Comparison of ENCODE assay signal across 21 cellular contexts in the genomic region with DNA sequence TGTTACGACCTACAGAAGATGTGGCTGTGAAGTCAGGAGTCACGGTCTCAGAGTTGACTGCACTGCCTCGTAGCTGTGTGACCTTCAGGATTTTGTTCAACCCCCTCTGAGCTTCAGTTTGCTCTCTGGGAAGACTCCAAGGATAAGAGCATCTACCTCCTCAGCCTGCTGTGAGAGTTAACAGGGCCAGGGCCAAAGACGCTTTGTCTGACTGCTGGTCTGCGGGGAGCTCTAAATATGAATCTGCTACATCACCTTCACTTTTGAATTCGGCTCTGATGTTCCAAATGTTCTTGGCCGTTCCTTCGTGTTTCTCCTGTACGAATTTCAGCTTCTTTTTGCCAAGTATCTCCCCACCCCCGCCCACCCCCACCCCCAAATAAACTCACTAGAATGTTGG. TPM values are rescaled to one million over a fixed set of nuclear protein-coding genes. Genes with fewer than 3 reads are reported as not detected.
DNase-seq lines count a peak whose midpoint lies in the region; ATAC-seq, FAIRE-seq and TF ChIP-seq lines count a peak whose summit lies in the region.
"Had no signal": no experiment of that assay in that cellular context is flagged by ENCODE, and none has a peak within 500 bp of the region (broad histone marks: within the 10 kb centered on the region; RNA-seq: fewer than 3 reads in every experiment).

No MANE protein-coding gene starts in this region.

- H3K9me3 Mint-ChIP-seq in type B pancreatic cell (no peaks in the 10 kb centered on the region), Caco-2 (ENCODE audit: unreplicated experiment) (no peaks in the 10 kb centered on the region)
- H3K9me3 Mint-ChIP-seq: activated CD4-positive, alpha-beta T cell treated with anti-CD3 and anti-CD28 coated beads, Interleukin-2, amount 10 ng/mL, durations not matched to agents 24 days and 14 days; HFFc6; natural killer cell had no signal

- no peak overlapping the region for H2BK12ac ChIP-seq in neuronal stem cell (ENCODE audit: low read length)

- H3K27me3 Mint-ChIP-seq in type B pancreatic cell (no peaks in the 10 kb centered on the region), Caco-2 (ENCODE audit: insufficient read depth, unreplicated experiment) (no peaks in the 10 kb centered on the region)

- H2AFZ ChIP-seq in K562 (ENCODE audit: low read depth, low read length) (no peak overlapping the region), fibroblast of lung (ENCODE audit: low read length) (peak overlapping the region; percentile 26), neuronal stem cell (ENCODE audit: low read length) (no peak overlapping the region)

- H3K4me3 ChIP-seq in K562: no peak overlapping the region
- H3K4me3 ChIP-seq in fibroblast of lung (replicated peaks in 1 of 4; ENCODE audit: control extremely low read depth in 1 of 4, insufficient read depth in 1 of 4, low read depth in 3 of 4, low read length in 4 of 4): no peak overlapping the region
- H3K4me3 ChIP-seq in neuronal stem cell (ENCODE audit: low read length in 2 of 2): no peak overlapping the region
- no peak overlapping the region for H3K4me3 ChIP-seq in Caco-2 (ENCODE audit: low read depth, low read length)
- H3K4me3 ChIP-seq: prostate gland, testis had no signal

- BruUV-seq in K562 (replicated peaks; lab: Mats Ljungman, UMichigan): no TSS peak
- no TSS peak for BruUV-seq in Caco-2 (replicated peaks; lab: Mats Ljungman, UMichigan)

- CTCF ChIA-PET in K562 (lab: Yijun Ruan, JAX; ENCODE audit: low intra/inter-chr PET ratio): no interaction called here
- CTCF ChIA-PET in Caco-2 (lab: Charles Lee): interaction anchor here (1.0 to 1.9 kb wide), 2 partner anchors 26 to 244 kb away, joined by 3 to 5 read pairs; no protein-coding TSS in a partner anchor

- H3K27ac ChIP-seq in K562 (ENCODE audit: extremely low read depth, low read depth, low read length) (no peak overlapping the region), fibroblast of lung (ENCODE audit: insufficient read depth, low read length) (no peak overlapping the region), neuronal stem cell (replicated peaks; ENCODE audit: low read length) (no peak overlapping the region)
- H3K27ac ChIP-seq: prostate gland had no signal

- H3K36me3 Mint-ChIP-seq in type B pancreatic cell (no peaks in the 10 kb centered on the region), Caco-2 (ENCODE audit: insufficient read depth, unreplicated experiment) (no peaks in the 10 kb centered on the region)
- H3K36me3 Mint-ChIP-seq: natural killer cell had no signal

- no peak overlapping the region for H4K91ac ChIP-seq in neuronal stem cell (ENCODE audit: low read depth, low read length, poor library complexity)

- no peak for DNase-seq in K562 (ENCODE audit: extremely low read depth in 1 of 4, low spot score in 3 of 4)
- no peak for DNase-seq in fibroblast of lung (ENCODE audit: low read depth in 2 of 2)
- no peak for DNase-seq in neuronal stem cell (ENCODE audit: low spot score)
- DNase-seq in type B pancreatic cell (ENCODE audit: extremely low spot score, unreplicated experiment): no peak
- DNase-seq in NCI-H748 (lab: John Stamatoyannopoulos, UW; ENCODE audit: unreplicated experiment): no peak
- no peak for DNase-seq in Caco-2
- no peak for DNase-seq in GOT3 (lab: John Stamatoyannopoulos, UW)
- DNase-seq: activated CD4-positive, alpha-beta T cell treated with anti-CD3 and anti-CD28 coated beads, Interleukin-2, amount 10 ng/mL, durations not matched to agents 24 days and 14 days; AML-193; DMS79 treated with DMSO at 0.1 percent for 48 hours; HFFc6; hippocampal formation; KBM-7; kidney glomerular epithelial cell; natural killer cell; NCI-H187 treated with DMSO at 0.1 percent for 48 hours; stimulated activated CD8-positive, alpha-beta memory T cell treated with anti-CD3 and anti-CD28 coated beads, Interleukin-4, amount 100 ng/mL, for 48 hours; testis had no signal

- no peaks in the 10 kb centered on the region for H3K79me1 ChIP-seq in neuronal stem cell (ENCODE audit: low read depth, low read length)

- H3K4ac ChIP-seq in neuronal stem cell (ENCODE audit: low read length): no peak overlapping the region

- H3K4me2 ChIP-seq in K562 (ENCODE audit: insufficient read depth, low read length): no peak overlapping the region
- no peak overlapping the region for H3K4me2 ChIP-seq in fibroblast of lung (ENCODE audit: extremely low read depth, insufficient read depth, low read length)
- H3K4me2 ChIP-seq in neuronal stem cell (ENCODE audit: insufficient read depth, low read length, poor library complexity, severe bottlenecking): no peak overlapping the region

- ATAC-seq in K562: no peak
- ATAC-seq: natural killer cell had no signal

- H3K4me1 Mint-ChIP-seq in type B pancreatic cell (ENCODE audit: unreplicated experiment): peaks cover 30% of the 10 kb centered on the region
- peaks cover 6% of the 10 kb centered on the region for H3K4me1 Mint-ChIP-seq in Caco-2 (ENCODE audit: low read depth, unreplicated experiment)
- H3K4me1 Mint-ChIP-seq: activated CD4-positive, alpha-beta T cell treated with anti-CD3 and anti-CD28 coated beads, Interleukin-2, amount 10 ng/mL, durations not matched to agents 24 days and 14 days; natural killer cell had no signal

- peak overlapping the region; percentile 77 for H2BK15ac ChIP-seq in neuronal stem cell (ENCODE audit: low read length)

- no peaks in the 10 kb centered on the region for H3K4me1 ChIP-seq in K562 (replicated peaks in 1 of 2; ENCODE audit: control insufficient read depth in 2 of 2, insufficient read depth in 2 of 2, low read length in 2 of 2)
- no peaks in the 10 kb centered on the region for H3K4me1 ChIP-seq in fibroblast of lung (ENCODE audit: control insufficient read depth, extremely low read depth, insufficient read depth, low read length)
- H3K4me1 ChIP-seq in neuronal stem cell (ENCODE audit: control insufficient read depth in 2 of 2, insufficient read depth in 1 of 2, low read depth in 1 of 2, low read length in 2 of 2): peaks cover 3 to 4% of the 10 kb centered on the region in 2 donors
- no peaks in the 10 kb centered on the region for H3K4me1 ChIP-seq in Caco-2
- H3K4me1 ChIP-seq: prostate gland had no signal

- TF ChIP-seq RAD21 in K562 (CRISPR knock-in tag; conservative IDR thresholded peaks at IDR 0.05 in 1 of 2, IDR thresholded peaks at IDR 0.05 in 1 of 2): no peak

- no peak for TF ChIP-seq POLR2A in K562 (conservative IDR thresholded peaks at IDR 0.05)

- intact Hi-C loops in K562 (cut with micrococcal nuclease): no loop called here
- intact Hi-C loops in Caco-2 (cut with micrococcal nuclease; ENCODE audit: unreplicated experiment): no loop called here

- no peak overlapping the region for H3K9ac ChIP-seq in K562 (ENCODE audit: insufficient read depth in 1 of 2, low read depth in 2 of 2, low read length in 2 of 2)
- no peak overlapping the region for H3K9ac ChIP-seq in fibroblast of lung (ENCODE audit: insufficient read depth, low read length)
- H3K9ac ChIP-seq in neuronal stem cell (ENCODE audit: low read depth, low read length, poor library complexity): no peak overlapping the region

- no peak for FAIRE-seq in K562 (lab: Jason Lieb, UNC)

- no peaks in the 10 kb centered on the region for H3K9me3 ChIP-seq in K562 (replicated peaks; ENCODE audit: control insufficient read depth, insufficient read depth, low read depth, low read length)
- no peaks in the 10 kb centered on the region for H3K9me3 ChIP-seq in fibroblast of lung (ENCODE audit: control insufficient read depth, insufficient read depth, low read depth, low read length)
- H3K9me3 ChIP-seq in neuronal stem cell (replicated peaks in 1 of 2; ENCODE audit: control insufficient read depth in 2 of 2, insufficient read depth in 1 of 2, low read depth in 1 of 2, low read length in 2 of 2): peaks cover 0 to 2% of the 10 kb centered on the region in 2 donors
- H3K9me3 ChIP-seq in Caco-2: no peaks in the 10 kb centered on the region
- H3K9me3 ChIP-seq: prostate gland, testis had no signal

- in situ Hi-C loops in K562 (cut with MboI): no loop called here

- TF ChIP-seq CTCF in K562 (IDR thresholded peaks at IDR 0.05 in 2 of 3, conservative IDR thresholded peaks at IDR 0.05 in 1 of 3; ENCODE audit: insufficient read depth in 2 of 3, low read depth in 1 of 3, low read length in 3 of 3): no peak
- no peak for TF ChIP-seq CTCF in fibroblast of lung (conservative IDR thresholded peaks at IDR 0.05 in 1 of 2, IDR thresholded peaks at IDR 0.05 in 1 of 2; ENCODE audit: low read depth in 1 of 2, low read length in 2 of 2)
- no peak for TF ChIP-seq CTCF in type B pancreatic cell (conservative IDR thresholded peaks at IDR 0.05)
- TF ChIP-seq CTCF in Caco-2 (IDR thresholded peaks at IDR 0.05; ENCODE audit: insufficient read depth in 1 of 2, low read depth in 1 of 2, low read length in 1 of 2, severe bottlenecking in 1 of 2, unreplicated experiment in 1 of 2): no peak

- H3K23ac ChIP-seq in neuronal stem cell (ENCODE audit: low read depth, low read length, poor library complexity): no peak overlapping the region

- no peak overlapping the region for H3K14ac ChIP-seq in neuronal stem cell (ENCODE audit: low read length)

- H3K9me1 ChIP-seq in K562 (ENCODE audit: control insufficient read depth, insufficient read depth, low read length): no peaks in the 10 kb centered on the region

- H4K20me1 ChIP-seq in K562 (replicated peaks; ENCODE audit: control insufficient read depth, insufficient read depth, low read length) (no peaks in the 10 kb centered on the region), fibroblast of lung (ENCODE audit: control insufficient read depth, extremely low read depth, insufficient read depth, low read length) (no peaks in the 10 kb centered on the region)

- H3K27ac Mint-ChIP-seq in type B pancreatic cell: no peak overlapping the region
- H3K27ac Mint-ChIP-seq in Caco-2 (ENCODE audit: unreplicated experiment): no peak overlapping the region
- H3K27ac Mint-ChIP-seq: activated CD4-positive, alpha-beta T cell treated with anti-CD3 and anti-CD28 coated beads, Interleukin-2, amount 10 ng/mL, durations not matched to agents 24 days and 14 days; HFFc6; natural killer cell had no signal

- 6% methylated on average over 10 of the region's 10 CpGs for WGBS in K562 (ENCODE audit: insufficient coverage, low coverage, missing lambda C conversion rate)
- WGBS in neuronal stem cell (ENCODE audit: extremely low coverage in 2 of 2, insufficient read length in 2 of 2, insufficient replicate concordance in 1 of 2), 2 donors: no CpG with 5 or more reads among the region's 10 CpGs

- H3K79me2 ChIP-seq in K562 (ENCODE audit: control insufficient read depth, insufficient read depth, low read length) (no peaks in the 10 kb centered on the region), fibroblast of lung (ENCODE audit: control insufficient read depth, insufficient read depth, low read length) (no peaks in the 10 kb centered on the region)

- no peak overlapping the region for H2BK120ac ChIP-seq in neuronal stem cell (ENCODE audit: low read depth, low read length)

- POLR2A ChIA-PET in K562 (lab: Yijun Ruan, JAX): interaction anchor here (1.0 kb wide), 1 partner anchor 12 kb away, joined by 4 read pairs; a partner anchor contains a TSS
- POLR2A ChIA-PET in Caco-2 (lab: Charles Lee): no interaction called here

- H2AK5ac ChIP-seq in neuronal stem cell (ENCODE audit: low read depth, low read length): no peak overlapping the region

- TF ChIP-seq EP300 in K562 (IDR thresholded peaks at IDR 0.05; ENCODE audit: low read length): no peak

- no peak overlapping the region for H4K8ac ChIP-seq in neuronal stem cell (ENCODE audit: low read depth, low read length)

- H3K36me3 ChIP-seq in K562 (ENCODE audit: control insufficient read depth, insufficient read depth, low read length) (no peaks in the 10 kb centered on the region), fibroblast of lung (ENCODE audit: control insufficient read depth, insufficient read depth, low read length) (no peaks in the 10 kb centered on the region), neuronal stem cell (replicated peaks in 1 of 2; ENCODE audit: control insufficient read depth in 2 of 2, insufficient read depth in 2 of 2, low read length in 2 of 2) (no peaks in the 10 kb centered on the region), Caco-2 (ENCODE audit: control insufficient read depth, insufficient read depth, low read length) (no peaks in the 10 kb centered on the region)
- H3K36me3 ChIP-seq: prostate gland had no signal

- no peak overlapping the region for H2BK5ac ChIP-seq in neuronal stem cell (ENCODE audit: low read length)

- H3K4me3 Mint-ChIP-seq in type B pancreatic cell (peak overlapping the region; percentile 17), Caco-2 (ENCODE audit: unreplicated experiment) (no peak overlapping the region)
- H3K4me3 Mint-ChIP-seq: activated CD4-positive, alpha-beta T cell treated with anti-CD3 and anti-CD28 coated beads, Interleukin-2, amount 10 ng/mL, durations not matched to agents 24 days and 14 days; HFFc6; natural killer cell had no signal

- no peak overlapping the region for H3K18ac ChIP-seq in neuronal stem cell (ENCODE audit: low read length)

- H3K27me3 ChIP-seq in K562 (ENCODE audit: control insufficient read depth in 2 of 2, insufficient read depth in 2 of 2, low read length in 2 of 2): peaks cover 49 to 59% of the 10 kb centered on the region in 2 experiments
- H3K27me3 ChIP-seq in fibroblast of lung (ENCODE audit: control insufficient read depth, insufficient read depth, low read length): peaks cover 2% of the 10 kb centered on the region
- H3K27me3 ChIP-seq in neuronal stem cell (ENCODE audit: control insufficient read depth in 3 of 3, insufficient read depth in 3 of 3, low read depth in 1 of 3, low read length in 3 of 3): peaks cover 0 to 5% (median 0%) of the 10 kb centered on the region in 3 experiments
- no peaks in the 10 kb centered on the region for H3K27me3 ChIP-seq in Caco-2 (replicated peaks; ENCODE audit: control insufficient read depth, insufficient read depth, low read length)
- H3K27me3 ChIP-seq: testis had no signal

RNA-seq across cellular contexts. Expression of a gene that starts 11.5 kb away (rescaled TPM):
- not detected in 2 replicates for total RNA-seq in K562 (2011; cell fraction: chromatin; rRNA removed; ENCODE audit: low replicate concordance)
- total RNA-seq in K562 (2011; cell fraction: nucleolus; rRNA removed): not detected in 2 replicates
- total RNA-seq in K562 (2011; cell fraction: nucleoplasm; rRNA removed): not detected in 2 replicates
- total RNA-seq in K562 (2014; rRNA removed) (not detected in 2 replicates), K562 (2014; rRNA removed; fragmentation: Illumina TruSeq; extraction: Trizol) (not detected in 2 replicates), K562 (2015; rRNA removed; fragmentation: Illumina TruSeq; extraction: Trizol) (not detected in 2 replicates), K562 (2021) (not detected in 2 replicates), fibroblast of lung (0.26 TPM in 1 of 2 replicates, not detected in the other), type B pancreatic cell (ENCODE audit: low replicate concordance) (17.3 and 40.9 TPM in 2 replicates), Caco-2 (2022) (0.88 and 2.8 TPM in 2 replicates)
- polyA plus RNA-seq in K562 (2011; rRNA removed) (0.10 TPM in 1 of 2 replicates, not detected in the other), K562 (2014; fragmentation: Illumina TruSeq; extraction: Trizol) (not detected in 2 replicates), K562 (2014; fragmentation: Nextera tagmentation; extraction: Ambion mirVana) (not detected), K562 (2014; rRNA removed) (not detected in 2 replicates), fibroblast of lung (not detected in 2 replicates)
- not detected in 2 replicates for polyA plus RNA-seq in K562 (2011; cell fraction: cytosol; rRNA removed)
- 0.41 and 0.70 TPM in 2 replicates for polyA plus RNA-seq in K562 (2011; cell fraction: nucleus; rRNA removed)
- not detected in 2 replicates for polyA plus RNA-seq in K562 (2012)
- not detected in 2 replicates for polyA minus RNA-seq in K562 (2011; rRNA and poly(A)+ RNA removed)
- not detected in 2 replicates for polyA minus RNA-seq in K562 (2011; cell fraction: cytosol; rRNA and poly(A)+ RNA removed)
- not detected in 2 replicates for polyA minus RNA-seq in K562 (2011; cell fraction: nucleus; rRNA and poly(A)+ RNA removed)
- not detected in 2 replicates for polyA plus RNA-seq in fibroblast of lung (2012)
- not detected in 2 replicates for polyA minus RNA-seq in fibroblast of lung (ENCODE audit: low replicate concordance)
- 0.49 TPM for polyA plus RNA-seq in neuronal stem cell (2013, experiment 1 of 2)
- 0.32 TPM for polyA plus RNA-seq in neuronal stem cell (2013, experiment 2 of 2)
- total RNA-seq: HFFc6, NCI-H460 had no signal

RNA-seq across cellular contexts. Expression of a gene that starts 16.3 kb away (rescaled TPM):
- total RNA-seq in K562 (2011; cell fraction: chromatin; rRNA removed; ENCODE audit: low replicate concordance): not detected in 2 replicates
- not detected in 2 replicates for total RNA-seq in K562 (2011; cell fraction: nucleolus; rRNA removed)
- not detected in 2 replicates for total RNA-seq in K562 (2011; cell fraction: nucleoplasm; rRNA removed)
- not detected in 2 replicates for total RNA-seq in K562 (2014; rRNA removed)
- not detected in 2 replicates for total RNA-seq in K562 (2014; rRNA removed; fragmentation: Illumina TruSeq; extraction: Trizol)
- total RNA-seq in K562 (2015; rRNA removed; fragmentation: Illumina TruSeq; extraction: Trizol): not detected in 2 replicates
- total RNA-seq in K562 (2021): not detected in 2 replicates
- polyA plus RNA-seq in K562 (2011; rRNA removed): not detected in 2 replicates
- not detected in 2 replicates for polyA plus RNA-seq in K562 (2011; cell fraction: cytosol; rRNA removed)
- not detected in 2 replicates for polyA plus RNA-seq in K562 (2011; cell fraction: nucleus; rRNA removed)
- not detected in 2 replicates for polyA plus RNA-seq in K562 (2012)
- not detected in 2 replicates for polyA plus RNA-seq in K562 (2014; fragmentation: Illumina TruSeq; extraction: Trizol)
- not detected for polyA plus RNA-seq in K562 (2014; fragmentation: Nextera tagmentation; extraction: Ambion mirVana)
- polyA plus RNA-seq in K562 (2014; rRNA removed): not detected in 2 replicates
- not detected in 2 replicates for polyA minus RNA-seq in K562 (2011; rRNA and poly(A)+ RNA removed)
- not detected in 2 replicates for polyA minus RNA-seq in K562 (2011; cell fraction: cytosol; rRNA and poly(A)+ RNA removed)
- not detected in 2 replicates for polyA minus RNA-seq in K562 (2011; cell fraction: nucleus; rRNA and poly(A)+ RNA removed)
- total RNA-seq in fibroblast of lung: not detected in 2 replicates
- not detected in 2 replicates for polyA plus RNA-seq in fibroblast of lung
- polyA plus RNA-seq in fibroblast of lung (2012): not detected in 2 replicates
- polyA minus RNA-seq in fibroblast of lung (ENCODE audit: low replicate concordance): not detected in 2 replicates
- not detected for polyA plus RNA-seq in neuronal stem cell (2013, experiment 1 of 2)
- not detected for polyA plus RNA-seq in neuronal stem cell (2013, experiment 2 of 2)
- total RNA-seq in type B pancreatic cell (ENCODE audit: low replicate concordance): not detected in 2 replicates
- total RNA-seq in Caco-2 (2022): not detected in 2 replicates
- total RNA-seq: activated CD4-positive, alpha-beta T cell treated with anti-CD3 and anti-CD28 coated beads, Interleukin-2, amount 10 ng/mL, durations not matched to agents 24 days and 14 days; HFFc6; mesenteric fat pad; NCI-H460 had no signal

RNA-seq across cellular contexts. Expression of a gene that starts 39.2 kb away (rescaled TPM):
- 26.8 and 80.9 TPM in 2 replicates for total RNA-seq in K562 (2011; cell fraction: chromatin; rRNA removed; ENCODE audit: low replicate concordance)
- total RNA-seq in K562 (2011; cell fraction: nucleolus; rRNA removed): 67.7 and 84.7 TPM in 2 replicates
- total RNA-seq in K562 (2011; cell fraction: nucleoplasm; rRNA removed): 43.5 and 46.6 TPM in 2 replicates
- total RNA-seq in K562 (2014; rRNA removed): 109 and 128 TPM in 2 replicates
- 17.5 and 22.7 TPM in 2 replicates for total RNA-seq in K562 (2014; rRNA removed; fragmentation: Illumina TruSeq; extraction: Trizol)
- total RNA-seq in K562 (2015; rRNA removed; fragmentation: Illumina TruSeq; extraction: Trizol): 46.2 and 53.3 TPM in 2 replicates
- total RNA-seq in K562 (2021): 63.7 and 72.7 TPM in 2 replicates
- 35.5 and 50.9 TPM in 2 replicates for polyA plus RNA-seq in K562 (2011; rRNA removed)
- polyA plus RNA-seq in K562 (2011; cell fraction: cytosol; rRNA removed): 131 and 155 TPM in 2 replicates
- polyA plus RNA-seq in K562 (2011; cell fraction: nucleus; rRNA removed): 75.9 and 80.7 TPM in 2 replicates
- polyA plus RNA-seq in K562 (2012): 44.3 and 53.3 TPM in 2 replicates
- polyA plus RNA-seq in K562 (2014; fragmentation: Illumina TruSeq; extraction: Trizol): 37.4 and 42.9 TPM in 2 replicates
- polyA plus RNA-seq in K562 (2014; fragmentation: Nextera tagmentation; extraction: Ambion mirVana): 1 to 10 TPM in 1 of 2 experiments, under 1 TPM in 1; 0.44 to 1.1 TPM
- 79.9 and 85.9 TPM in 2 replicates for polyA plus RNA-seq in K562 (2014; rRNA removed)
- polyA minus RNA-seq in K562 (2011; rRNA and poly(A)+ RNA removed): 19.0 and 20.5 TPM in 2 replicates
- 40.8 and 45.4 TPM in 2 replicates for polyA minus RNA-seq in K562 (2011; cell fraction: cytosol; rRNA and poly(A)+ RNA removed)
- 53.0 and 70.8 TPM in 2 replicates for polyA minus RNA-seq in K562 (2011; cell fraction: nucleus; rRNA and poly(A)+ RNA removed)
- total RNA-seq in fibroblast of lung: 49.8 and 95.3 TPM in 2 replicates
- 68.2 and 94.2 TPM in 2 replicates for polyA plus RNA-seq in fibroblast of lung
- polyA plus RNA-seq in fibroblast of lung (2012): 103 and 146 TPM in 2 replicates
- polyA minus RNA-seq in fibroblast of lung (ENCODE audit: low replicate concordance): 37.7 and 75.5 TPM in 2 replicates
- 89.1 TPM for polyA plus RNA-seq in neuronal stem cell (2013, experiment 1 of 2)
- 89.3 TPM for polyA plus RNA-seq in neuronal stem cell (2013, experiment 2 of 2)
- 40.0 and 46.1 TPM in 2 replicates for total RNA-seq in type B pancreatic cell (ENCODE audit: low replicate concordance)
- total RNA-seq in Caco-2 (2022): 7.8 and 15.0 TPM in 2 replicates

RNA-seq across cellular contexts. Expression of a gene that starts 55.1 kb away (rescaled TPM):
- 0.23 TPM in 1 of 2 replicates, not detected in the other for total RNA-seq in K562 (2011; cell fraction: chromatin; rRNA removed; ENCODE audit: low replicate concordance)
- not detected in 2 replicates for total RNA-seq in K562 (2011; cell fraction: nucleolus; rRNA removed)
- total RNA-seq in K562 (2011; cell fraction: nucleoplasm; rRNA removed): not detected in 2 replicates
- total RNA-seq in K562 (2014; rRNA removed): 0.08 and 1.2 TPM in 2 replicates
- not detected in 2 replicates for total RNA-seq in K562 (2014; rRNA removed; fragmentation: Illumina TruSeq; extraction: Trizol)
- 0.65 TPM in 1 of 2 replicates, not detected in the other for total RNA-seq in K562 (2015; rRNA removed; fragmentation: Illumina TruSeq; extraction: Trizol)
- total RNA-seq in K562 (2021): 0.73 and 1.1 TPM in 2 replicates
- polyA plus RNA-seq in K562 (2011; rRNA removed): 0.28 and 0.45 TPM in 2 replicates
- 0.28 and 0.37 TPM in 2 replicates for polyA plus RNA-seq in K562 (2011; cell fraction: cytosol; rRNA removed)
- 0.26 and 0.60 TPM in 2 replicates for polyA plus RNA-seq in K562 (2011; cell fraction: nucleus; rRNA removed)
- polyA plus RNA-seq in K562 (2012): 0.05 and 0.57 TPM in 2 replicates
- polyA plus RNA-seq in K562 (2014; fragmentation: Illumina TruSeq; extraction: Trizol): 2.9 TPM in 1 of 2 replicates, not detected in the other
- under 1 TPM in 1 of 2 experiments, not detected in 1; 0.38 TPM for polyA plus RNA-seq in K562 (2014; fragmentation: Nextera tagmentation; extraction: Ambion mirVana)
- 0.08 TPM in 1 of 2 replicates, not detected in the other for polyA plus RNA-seq in K562 (2014; rRNA removed)
- 0.15 TPM in 1 of 2 replicates, not detected in the other for polyA minus RNA-seq in K562 (2011; rRNA and poly(A)+ RNA removed)
- not detected in 2 replicates for polyA minus RNA-seq in K562 (2011; cell fraction: cytosol; rRNA and poly(A)+ RNA removed)
- 0.11 TPM in 1 of 2 replicates, not detected in the other for polyA minus RNA-seq in K562 (2011; cell fraction: nucleus; rRNA and poly(A)+ RNA removed)
- 1.8 and 6.7 TPM in 2 replicates for total RNA-seq in fibroblast of lung
- polyA plus RNA-seq in fibroblast of lung: 0.19 and 1.3 TPM in 2 replicates
- 0.24 and 2.0 TPM in 2 replicates for polyA plus RNA-seq in fibroblast of lung (2012)
- not detected in 2 replicates for polyA minus RNA-seq in fibroblast of lung (ENCODE audit: low replicate concordance)
- 0.13 TPM for polyA plus RNA-seq in neuronal stem cell (2013, experiment 1 of 2)
- polyA plus RNA-seq in neuronal stem cell (2013, experiment 2 of 2): 0.73 TPM
- 0.50 and 0.53 TPM in 2 replicates for total RNA-seq in type B pancreatic cell (ENCODE audit: low replicate concordance)
- 1.5 TPM in 1 of 2 replicates, not detected in the other for total RNA-seq in Caco-2 (2022)
- total RNA-seq: NCI-H460 had no signal
